ENCODE assay signal across 1 cellular context in genomic region chr3:190617185-190617584, GRCh38.
TF ChIP-seq lines count a peak whose summit lies in the region.

No MANE protein-coding gene starts in this region.

TF ChIP-seq in HepG2, 621 proteins besides CTCF, POLR2A, EP300 and RAD21 (continued from another document and continues in another):
- TF ChIP-seq ZNF784 (CRISPR knock-in tag; IDR thresholded peaks at IDR 0.05; ENCODE audit: borderline replicate concordance) = no peak
- no peak for TF ChIP-seq ZNF260 (CRISPR knock-in tag; IDR thresholded peaks at IDR 0.05; ENCODE audit: borderline replicate concordance, low read depth)
- no peak for TF ChIP-seq SP1 (IDR thresholded peaks at IDR 0.05)
- no peak for TF ChIP-seq SP1 (CRISPR knock-in tag; IDR thresholded peaks at IDR 0.05)
- TF ChIP-seq ZNF296 (CRISPR knock-in tag; conservative IDR thresholded peaks at IDR 0.05) = no peak
- TF ChIP-seq, protein P1, sequence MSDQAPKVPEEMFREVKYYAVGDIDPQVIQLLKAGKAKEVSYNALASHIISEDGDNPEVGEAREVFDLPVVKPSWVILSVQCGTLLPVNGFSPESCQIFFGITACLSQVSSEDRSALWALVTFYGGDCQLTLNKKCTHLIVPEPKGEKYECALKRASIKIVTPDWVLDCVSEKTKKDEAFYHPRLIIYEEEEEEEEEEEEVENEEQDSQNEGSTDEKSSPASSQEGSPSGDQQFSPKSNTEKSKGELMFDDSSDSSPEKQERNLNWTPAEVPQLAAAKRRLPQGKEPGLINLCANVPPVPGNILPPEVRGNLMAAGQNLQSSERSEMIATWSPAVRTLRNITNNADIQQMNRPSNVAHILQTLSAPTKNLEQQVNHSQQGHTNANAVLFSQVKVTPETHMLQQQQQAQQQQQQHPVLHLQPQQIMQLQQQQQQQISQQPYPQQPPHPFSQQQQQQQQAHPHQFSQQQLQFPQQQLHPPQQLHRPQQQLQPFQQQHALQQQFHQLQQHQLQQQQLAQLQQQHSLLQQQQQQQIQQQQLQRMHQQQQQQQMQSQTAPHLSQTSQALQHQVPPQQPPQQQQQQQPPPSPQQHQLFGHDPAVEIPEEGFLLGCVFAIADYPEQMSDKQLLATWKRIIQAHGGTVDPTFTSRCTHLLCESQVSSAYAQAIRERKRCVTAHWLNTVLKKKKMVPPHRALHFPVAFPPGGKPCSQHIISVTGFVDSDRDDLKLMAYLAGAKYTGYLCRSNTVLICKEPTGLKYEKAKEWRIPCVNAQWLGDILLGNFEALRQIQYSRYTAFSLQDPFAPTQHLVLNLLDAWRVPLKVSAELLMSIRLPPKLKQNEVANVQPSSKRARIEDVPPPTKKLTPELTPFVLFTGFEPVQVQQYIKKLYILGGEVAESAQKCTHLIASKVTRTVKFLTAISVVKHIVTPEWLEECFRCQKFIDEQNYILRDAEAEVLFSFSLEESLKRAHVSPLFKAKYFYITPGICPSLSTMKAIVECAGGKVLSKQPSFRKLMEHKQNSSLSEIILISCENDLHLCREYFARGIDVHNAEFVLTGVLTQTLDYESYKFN (CRISPR knock-in tag; conservative IDR thresholded peaks at IDR 0.05) = peak; percentile 36
- TF ChIP-seq ZNF83 (CRISPR knock-in tag; IDR thresholded peaks at IDR 0.05; ENCODE audit: borderline replicate concordance) = no peak
- TF ChIP-seq, protein P2, sequence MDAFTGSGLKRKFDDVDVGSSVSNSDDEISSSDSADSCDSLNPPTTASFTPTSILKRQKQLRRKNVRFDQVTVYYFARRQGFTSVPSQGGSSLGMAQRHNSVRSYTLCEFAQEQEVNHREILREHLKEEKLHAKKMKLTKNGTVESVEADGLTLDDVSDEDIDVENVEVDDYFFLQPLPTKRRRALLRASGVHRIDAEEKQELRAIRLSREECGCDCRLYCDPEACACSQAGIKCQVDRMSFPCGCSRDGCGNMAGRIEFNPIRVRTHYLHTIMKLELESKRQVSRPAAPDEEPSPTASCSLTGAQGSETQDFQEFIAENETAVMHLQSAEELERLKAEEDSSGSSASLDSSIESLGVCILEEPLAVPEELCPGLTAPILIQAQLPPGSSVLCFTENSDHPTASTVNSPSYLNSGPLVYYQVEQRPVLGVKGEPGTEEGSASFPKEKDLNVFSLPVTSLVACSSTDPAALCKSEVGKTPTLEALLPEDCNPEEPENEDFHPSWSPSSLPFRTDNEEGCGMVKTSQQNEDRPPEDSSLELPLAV (CRISPR knock-in tag; conservative IDR thresholded peaks at IDR 0.05; ENCODE audit: low read depth) = no peak
- TF ChIP-seq ZNF143 (CRISPR knock-in tag; IDR thresholded peaks at IDR 0.05) = no peak
- TF ChIP-seq CBX2 (IDR thresholded peaks at IDR 0.05; ENCODE audit: low read depth, low read length) = no peak
- no peak for TF ChIP-seq CBX2 (CRISPR knock-in tag; IDR thresholded peaks at IDR 0.05; ENCODE audit: low read depth)
- TF ChIP-seq MAFF (IDR thresholded peaks at IDR 0.05; ENCODE audit: low read depth, low read length) = no peak
- no peak for TF ChIP-seq SP140L (CRISPR knock-in tag; IDR thresholded peaks at IDR 0.05; ENCODE audit: borderline replicate concordance)
- TF ChIP-seq SIN3B (IDR thresholded peaks at IDR 0.05; ENCODE audit: low read length) = no peak
- TF ChIP-seq ZNF432 (CRISPR knock-in tag; IDR thresholded peaks at IDR 0.05; ENCODE audit: borderline replicate concordance) = no peak
- TF ChIP-seq E2F5 (CRISPR knock-in tag; conservative IDR thresholded peaks at IDR 0.05) = no peak
- TF ChIP-seq PHF21A (CRISPR knock-in tag; IDR thresholded peaks at IDR 0.05) = no peak
- TF ChIP-seq ZNF644 (CRISPR knock-in tag; IDR thresholded peaks at IDR 0.05; ENCODE audit: low read depth) = peak; percentile 57; the same call in 1 of the 2 replicates
- no peak for TF ChIP-seq KAT2B (IDR thresholded peaks at IDR 0.05; ENCODE audit: borderline replicate concordance, low read depth, low read length)
- TF ChIP-seq ZNF569 (CRISPR knock-in tag; IDR thresholded peaks at IDR 0.05; ENCODE audit: borderline replicate concordance) = no peak
- no peak for TF ChIP-seq SOX13 (IDR thresholded peaks at IDR 0.05)
- TF ChIP-seq SOX13 (CRISPR knock-in tag; conservative IDR thresholded peaks at IDR 0.05 in 1 of 2, IDR thresholded peaks at IDR 0.05 in 1 of 2) = peak in 1 of 2 experiments; percentile 53; a peak in 2 of 4 replicates
- TF ChIP-seq, protein P3, sequence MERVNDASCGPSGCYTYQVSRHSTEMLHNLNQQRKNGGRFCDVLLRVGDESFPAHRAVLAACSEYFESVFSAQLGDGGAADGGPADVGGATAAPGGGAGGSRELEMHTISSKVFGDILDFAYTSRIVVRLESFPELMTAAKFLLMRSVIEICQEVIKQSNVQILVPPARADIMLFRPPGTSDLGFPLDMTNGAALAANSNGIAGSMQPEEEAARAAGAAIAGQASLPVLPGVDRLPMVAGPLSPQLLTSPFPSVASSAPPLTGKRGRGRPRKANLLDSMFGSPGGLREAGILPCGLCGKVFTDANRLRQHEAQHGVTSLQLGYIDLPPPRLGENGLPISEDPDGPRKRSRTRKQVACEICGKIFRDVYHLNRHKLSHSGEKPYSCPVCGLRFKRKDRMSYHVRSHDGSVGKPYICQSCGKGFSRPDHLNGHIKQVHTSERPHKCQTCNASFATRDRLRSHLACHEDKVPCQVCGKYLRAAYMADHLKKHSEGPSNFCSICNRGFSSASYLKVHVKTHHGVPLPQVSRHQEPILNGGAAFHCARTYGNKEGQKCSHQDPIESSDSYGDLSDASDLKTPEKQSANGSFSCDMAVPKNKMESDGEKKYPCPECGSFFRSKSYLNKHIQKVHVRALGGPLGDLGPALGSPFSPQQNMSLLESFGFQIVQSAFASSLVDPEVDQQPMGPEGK (CRISPR knock-in tag; IDR thresholded peaks at IDR 0.05) = peak; percentile 23; the same call in 1 of the 2 replicates
- TF ChIP-seq, protein P4, sequence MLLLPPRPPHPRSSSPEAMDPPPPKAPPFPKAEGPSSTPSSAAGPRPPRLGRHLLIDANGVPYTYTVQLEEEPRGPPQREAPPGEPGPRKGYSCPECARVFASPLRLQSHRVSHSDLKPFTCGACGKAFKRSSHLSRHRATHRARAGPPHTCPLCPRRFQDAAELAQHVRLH (CRISPR knock-in tag; IDR thresholded peaks at IDR 0.05; ENCODE audit: borderline replicate concordance, low read depth) = no peak
- TF ChIP-seq, protein P5, sequence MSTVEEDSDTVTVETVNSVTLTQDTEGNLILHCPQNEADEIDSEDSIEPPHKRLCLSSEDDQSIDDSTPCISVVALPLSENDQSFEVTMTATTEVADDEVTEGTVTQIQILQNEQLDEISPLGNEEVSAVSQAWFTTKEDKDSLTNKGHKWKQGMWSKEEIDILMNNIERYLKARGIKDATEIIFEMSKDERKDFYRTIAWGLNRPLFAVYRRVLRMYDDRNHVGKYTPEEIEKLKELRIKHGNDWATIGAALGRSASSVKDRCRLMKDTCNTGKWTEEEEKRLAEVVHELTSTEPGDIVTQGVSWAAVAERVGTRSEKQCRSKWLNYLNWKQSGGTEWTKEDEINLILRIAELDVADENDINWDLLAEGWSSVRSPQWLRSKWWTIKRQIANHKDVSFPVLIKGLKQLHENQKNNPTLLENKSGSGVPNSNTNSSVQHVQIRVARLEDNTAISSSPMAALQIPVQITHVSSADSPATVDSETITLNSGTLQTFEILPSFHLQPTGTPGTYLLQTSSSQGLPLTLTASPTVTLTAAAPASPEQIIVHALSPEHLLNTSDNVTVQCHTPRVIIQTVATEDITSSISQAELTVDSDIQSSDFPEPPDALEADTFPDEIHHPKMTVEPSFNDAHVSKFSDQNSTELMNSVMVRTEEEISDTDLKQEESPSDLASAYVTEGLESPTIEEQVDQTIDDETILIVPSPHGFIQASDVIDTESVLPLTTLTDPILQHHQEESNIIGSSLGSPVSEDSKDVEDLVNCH (CRISPR knock-in tag; IDR thresholded peaks at IDR 0.05) = no peak
- TF ChIP-seq SMAD3 (CRISPR knock-in tag; IDR thresholded peaks at IDR 0.05) = no peak
- TF ChIP-seq ZBED4 (CRISPR knock-in tag; IDR thresholded peaks at IDR 0.05; ENCODE audit: borderline replicate concordance) = no peak
- TF ChIP-seq U2AF2 (IDR thresholded peaks at IDR 0.05; ENCODE audit: low read depth, low read length) = no peak
- TF ChIP-seq, protein P6, sequence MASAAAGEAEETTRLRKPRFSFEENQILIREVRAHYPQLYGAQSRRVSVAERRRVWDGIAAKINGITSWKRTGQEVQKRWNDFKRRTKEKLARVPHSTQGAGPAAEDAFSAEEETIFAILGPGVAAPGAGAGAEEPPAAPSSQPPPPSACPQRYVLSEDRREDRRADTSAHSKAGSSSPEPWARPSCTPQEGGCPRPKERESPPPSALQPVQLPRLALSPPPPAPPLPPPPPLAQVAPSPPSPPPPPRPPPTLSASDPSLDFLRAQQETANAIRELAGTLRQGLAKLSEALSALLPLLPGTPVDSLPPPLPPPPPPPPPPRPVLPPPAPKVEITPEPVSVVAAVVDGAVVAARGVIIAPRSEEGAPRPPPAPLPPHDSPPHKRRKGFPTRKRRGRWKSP (CRISPR knock-in tag; IDR thresholded peaks at IDR 0.05) = no peak
- TF ChIP-seq CENPX (CRISPR knock-in tag; IDR thresholded peaks at IDR 0.05) = no peak
- TF ChIP-seq NFIB (CRISPR knock-in tag; IDR thresholded peaks at IDR 0.05; ENCODE audit: borderline replicate concordance) = no peak
- TF ChIP-seq STAT5B (CRISPR knock-in tag; IDR thresholded peaks at IDR 0.05) = no peak
- TF ChIP-seq ZNF75D (CRISPR knock-in tag; IDR thresholded peaks at IDR 0.05; ENCODE audit: borderline replicate concordance) = no peak
- no peak for TF ChIP-seq GLI4 (CRISPR knock-in tag; IDR thresholded peaks at IDR 0.05; ENCODE audit: borderline replicate concordance)
- no peak for TF ChIP-seq SIX4 (CRISPR knock-in tag; IDR thresholded peaks at IDR 0.05)
- no peak for TF ChIP-seq DNMT1 (CRISPR knock-in tag; IDR thresholded peaks at IDR 0.05)
- TF ChIP-seq IRF9 (CRISPR knock-in tag; IDR thresholded peaks at IDR 0.05; ENCODE audit: borderline replicate concordance) = no peak
- no peak for TF ChIP-seq NR1H2 (CRISPR knock-in tag; IDR thresholded peaks at IDR 0.05; ENCODE audit: borderline replicate concordance, low read depth)
- TF ChIP-seq NCOA2 (CRISPR knock-in tag; IDR thresholded peaks at IDR 0.05) = no peak; the same call in 1 of the 2 replicates
- TF ChIP-seq NFRKB (IDR thresholded peaks at IDR 0.05) = no peak
- TF ChIP-seq ZSCAN30 (CRISPR knock-in tag; IDR thresholded peaks at IDR 0.05) = no peak
- TF ChIP-seq, protein P7, sequence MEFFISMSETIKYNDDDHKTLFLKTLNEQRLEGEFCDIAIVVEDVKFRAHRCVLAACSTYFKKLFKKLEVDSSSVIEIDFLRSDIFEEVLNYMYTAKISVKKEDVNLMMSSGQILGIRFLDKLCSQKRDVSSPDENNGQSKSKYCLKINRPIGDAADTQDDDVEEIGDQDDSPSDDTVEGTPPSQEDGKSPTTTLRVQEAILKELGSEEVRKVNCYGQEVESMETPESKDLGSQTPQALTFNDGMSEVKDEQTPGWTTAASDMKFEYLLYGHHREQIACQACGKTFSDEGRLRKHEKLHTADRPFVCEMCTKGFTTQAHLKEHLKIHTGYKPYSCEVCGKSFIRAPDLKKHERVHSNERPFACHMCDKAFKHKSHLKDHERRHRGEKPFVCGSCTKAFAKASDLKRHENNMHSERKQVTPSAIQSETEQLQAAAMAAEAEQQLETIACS (CRISPR knock-in tag; IDR thresholded peaks at IDR 0.05) = no peak
- TF ChIP-seq, protein P8, sequence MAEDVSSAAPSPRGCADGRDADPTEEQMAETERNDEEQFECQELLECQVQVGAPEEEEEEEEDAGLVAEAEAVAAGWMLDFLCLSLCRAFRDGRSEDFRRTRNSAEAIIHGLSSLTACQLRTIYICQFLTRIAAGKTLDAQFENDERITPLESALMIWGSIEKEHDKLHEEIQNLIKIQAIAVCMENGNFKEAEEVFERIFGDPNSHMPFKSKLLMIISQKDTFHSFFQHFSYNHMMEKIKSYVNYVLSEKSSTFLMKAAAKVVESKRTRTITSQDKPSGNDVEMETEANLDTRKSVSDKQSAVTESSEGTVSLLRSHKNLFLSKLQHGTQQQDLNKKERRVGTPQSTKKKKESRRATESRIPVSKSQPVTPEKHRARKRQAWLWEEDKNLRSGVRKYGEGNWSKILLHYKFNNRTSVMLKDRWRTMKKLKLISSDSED (CRISPR knock-in tag; IDR thresholded peaks at IDR 0.05) = no peak
